In the genomic region with DNA sequence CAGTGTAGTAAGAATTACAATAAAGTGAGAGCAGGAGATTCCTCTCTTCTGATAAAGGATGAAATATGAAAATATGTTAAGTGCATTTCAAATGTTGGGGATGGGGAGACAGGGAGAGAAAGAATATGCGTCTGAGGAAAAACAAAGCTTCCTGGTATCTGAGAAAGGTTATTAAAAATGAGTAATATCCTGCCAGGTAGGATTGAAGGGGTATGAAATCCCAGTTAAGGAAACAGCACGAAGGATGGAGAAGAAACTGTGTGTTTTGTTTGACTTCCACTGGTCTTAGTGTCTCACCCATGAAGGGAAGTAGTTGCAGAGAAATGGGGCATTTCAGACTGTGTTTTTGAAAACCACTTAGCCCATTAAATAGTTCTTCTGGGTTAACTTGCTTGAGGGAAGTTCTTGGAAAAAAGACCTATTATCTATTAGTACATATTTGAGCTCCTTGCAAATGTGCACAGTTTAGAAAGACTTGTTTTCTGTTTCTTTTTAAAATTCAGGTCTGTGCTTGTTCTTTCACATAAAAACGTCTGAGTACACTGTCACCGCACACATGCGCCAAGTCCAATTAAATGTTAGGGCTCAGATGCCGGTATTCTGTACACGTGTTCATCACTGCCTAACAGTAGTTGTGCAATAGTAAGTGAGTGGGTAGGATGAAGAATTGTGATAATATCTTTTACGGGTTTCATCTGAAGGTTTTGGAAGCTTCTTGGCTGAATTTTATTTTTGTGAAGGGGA, we compare ENCODE assay signal across 12 cellular contexts.
A peak's percentile ranks its signal among the peaks of the same experiment; 100 is the strongest.
DNase-seq lines count a peak whose midpoint lies in the region; ATAC-seq and TF ChIP-seq lines count a peak whose summit lies in the region.
"Had no signal": no experiment of that assay in that cellular context is flagged by ENCODE, and none has a peak within 500 bp of the region (broad histone marks: within the 10 kb centered on the region; RNA-seq: fewer than 3 reads in every experiment).

No MANE protein-coding gene starts in this region.

- intact Hi-C loops in esophagus squamous epithelium (cut with DNase I) (no loop called here), right lobe of liver (cut with DNase I) (no loop called here), uterus (cut with DNase I; ENCODE audit: low total_unique reads) (no loop called here)

- CTCF ChIA-PET in activated naive CD4-positive, alpha-beta T cell treated with anti-CD3 and anti-CD28 coated beads, Interleukin-2, amount 10 ng/mL, durations not matched to agents 7 days and 5 days (lab: Charles Lee): no interaction called here

- H3K27me3 ChIP-seq in esophagus squamous epithelium (no peaks in the 10 kb centered on the region), right lobe of liver (no peaks in the 10 kb centered on the region), uterus (no peaks in the 10 kb centered on the region)
- H3K27me3 ChIP-seq: tibial artery had no signal

- no peak overlapping the region for H3K4me3 Mint-ChIP-seq in activated naive CD4-positive, alpha-beta T cell treated with anti-CD3 and anti-CD28 coated beads, Interleukin-2, amount 10 ng/mL, durations not matched to agents 7 days and 5 days
- H3K4me3 Mint-ChIP-seq: neural crest cell had no signal

- no peak overlapping the region for H3K27ac Mint-ChIP-seq in activated naive CD4-positive, alpha-beta T cell treated with anti-CD3 and anti-CD28 coated beads, Interleukin-2, amount 10 ng/mL, durations not matched to agents 7 days and 5 days

- H3K27ac ChIP-seq in esophagus squamous epithelium: peak overlapping the region in 3 of 4 donors; percentile 6 to 71 (median 65)
- H3K27ac ChIP-seq in right lobe of liver: no peak overlapping the region
- peak overlapping the region; percentile 52 to 73 for H3K27ac ChIP-seq in uterus
- H3K27ac ChIP-seq: tibial artery had no signal

- H3K9me3 Mint-ChIP-seq in activated naive CD4-positive, alpha-beta T cell treated with anti-CD3 and anti-CD28 coated beads, Interleukin-2, amount 10 ng/mL, durations not matched to agents 7 days and 5 days: no peaks in the 10 kb centered on the region
- H3K9me3 Mint-ChIP-seq: neural crest cell had no signal

- ATAC-seq in right lobe of liver: peak; percentile 74 to 96 (median 82)

- H3K4me3 ChIP-seq in esophagus squamous epithelium (no peak overlapping the region), right lobe of liver (no peak overlapping the region), uterus (no peak overlapping the region)
- H3K4me3 ChIP-seq: tibial artery had no signal

- no peak for TF ChIP-seq CTCF in esophagus squamous epithelium (IDR thresholded peaks at IDR 0.05)
- TF ChIP-seq CTCF in right lobe of liver (IDR thresholded peaks at IDR 0.05): no peak
- no peak for TF ChIP-seq CTCF in uterus (IDR thresholded peaks at IDR 0.05)

- H3K27me3 Mint-ChIP-seq in activated naive CD4-positive, alpha-beta T cell treated with anti-CD3 and anti-CD28 coated beads, Interleukin-2, amount 10 ng/mL, durations not matched to agents 7 days and 5 days: peaks cover 4% of the 10 kb centered on the region

- TF ChIP-seq POLR2A in esophagus squamous epithelium (IDR thresholded peaks at IDR 0.05) (no peak), right lobe of liver (IDR thresholded peaks at IDR 0.05) (no peak), uterus (IDR thresholded peaks at IDR 0.05) (no peak)

- DNase-seq in NCI-H82 (lab: John Stamatoyannopoulos, UW) (peak; percentile 22), NCI-H82 treated with DMSO at 0.1 percent for 48 hours (lab: John Stamatoyannopoulos, UW; ENCODE audit: unreplicated experiment) (no peak), esophagus squamous epithelium (lab: John Stamatoyannopoulos, UW) (no peak), right lobe of liver (no peak), uterus (peak; percentile 72 to 84), 8988T (no peak)
- no peak for DNase-seq in activated naive CD4-positive, alpha-beta T cell treated with anti-CD3 and anti-CD28 coated beads, Interleukin-2, amount 10 ng/mL, durations not matched to agents 7 days and 5 days
- DNase-seq in stimulated activated naive CD4-positive, alpha-beta T cell (lab: John Stamatoyannopoulos, UW): no peak
- DNase-seq: activated CD4-positive, CD25-positive, alpha-beta regulatory T cell; cortex of kidney; tibial artery had no signal

- no peaks in the 10 kb centered on the region for H3K36me3 Mint-ChIP-seq in activated naive CD4-positive, alpha-beta T cell treated with anti-CD3 and anti-CD28 coated beads, Interleukin-2, amount 10 ng/mL, durations not matched to agents 7 days and 5 days

- H3K36me3 ChIP-seq in esophagus squamous epithelium: no peaks in the 10 kb centered on the region
- H3K36me3 ChIP-seq in right lobe of liver: no peaks in the 10 kb centered on the region
- H3K36me3 ChIP-seq in uterus: no peaks in the 10 kb centered on the region
- H3K36me3 ChIP-seq: tibial artery had no signal

- H3K4me1 Mint-ChIP-seq in activated naive CD4-positive, alpha-beta T cell treated with anti-CD3 and anti-CD28 coated beads, Interleukin-2, amount 10 ng/mL, durations not matched to agents 7 days and 5 days: no peaks in the 10 kb centered on the region

- H3K9me3 ChIP-seq in esophagus squamous epithelium: no peaks in the 10 kb centered on the region
- H3K9me3 ChIP-seq in right lobe of liver: no peaks in the 10 kb centered on the region
- H3K9me3 ChIP-seq in uterus: no peaks in the 10 kb centered on the region
- H3K9me3 ChIP-seq: tibial artery had no signal

- 37 to 49% methylated on average over 8 of the region's 8 CpGs for WGBS in esophagus squamous epithelium, 2 donors
- 36% methylated on average over 8 of the region's 8 CpGs for WGBS in right lobe of liver (ENCODE audit: insufficient coverage, low coverage, low lambda C conversion rate, missing lambda C conversion rate)

- H3K4me1 ChIP-seq in esophagus squamous epithelium (peaks cover 0 to 56% (median 0%) of the 10 kb centered on the region in 3 donors), right lobe of liver (peaks cover 0 to 9% (median 0%) of the 10 kb centered on the region in 4 donors), uterus (no peaks in the 10 kb centered on the region)
- H3K4me1 ChIP-seq: tibial artery had no signal

Comparison
In these comparisons a context has a peak if more than half of its experiments do, and no peak if none do; other contexts are left out.
1. DNase-seq: peak in NCI-H82 (single experiment) and uterus (2 of 2); none in NCI-H82 treated with DMSO at 0.1 percent for 48 hours (single experiment), esophagus squamous epithelium (single experiment), right lobe of liver (0 of 3), 8988T (single experiment), activated naive CD4-positive, alpha-beta T cell treated with anti-CD3 and anti-CD28 coated beads, Interleukin-2, amount 10 ng/mL, durations not matched to agents 7 days and 5 days (single experiment) and stimulated activated naive CD4-positive, alpha-beta T cell (0 of 6).
2. H3K27ac ChIP-seq: peak in esophagus squamous epithelium (3 of 4) and uterus (2 of 2); none in right lobe of liver (0 of 3).